Comparison of ENCODE assay signal across 13 cellular contexts in genomic region chr4:128284317-128284716, GRCh38. TPM values are rescaled to one million over a fixed set of nuclear protein-coding genes. Genes with fewer than 3 reads are reported as not detected.
DNase-seq lines count a peak whose midpoint lies in the region; ATAC-seq and TF ChIP-seq lines count a peak whose summit lies in the region.
"Had no signal": no experiment of that assay in that cellular context is flagged by ENCODE, and none has a peak within 500 bp of the region (broad histone marks: within the 10 kb centered on the region; RNA-seq: fewer than 3 reads in every experiment).

No MANE protein-coding gene starts in this region.

- no peak for TF ChIP-seq POLR2A in right lobe of liver (IDR thresholded peaks at IDR 0.05)
- TF ChIP-seq POLR2A in gastroesophageal sphincter (IDR thresholded peaks at IDR 0.05) = no peak

- ATAC-seq in Right ventricle myocardium superior (ENCODE audit: poor library complexity) (no peak), right lobe of liver (no peak), HG02970 (IDR thresholded peaks at IDR 0.05; ENCODE audit: low FRiP score, unreplicated experiment) (no peak), GM18498 (IDR thresholded peaks at IDR 0.05; ENCODE audit: unreplicated experiment) (no peak), gastroesophageal sphincter (no peak)
- ATAC-seq: upper lobe of right lung had no signal

- 38% methylated on average over 1 of the region's 1 CpG for WGBS in right lobe of liver (ENCODE audit: insufficient coverage, low coverage, low lambda C conversion rate, missing lambda C conversion rate)
- WGBS in gastroesophageal sphincter (ENCODE audit: low coverage in 1 of 2), 2 donors = 70 to 82% methylated on average over 1 of the region's 1 CpG

- H3K4me1 Mint-ChIP-seq in MCF 10A (ENCODE audit: insufficient read depth, unreplicated experiment) = peaks cover 27% of the 10 kb centered on the region

- H3K4me3 Mint-ChIP-seq in MCF 10A (ENCODE audit: unreplicated experiment) = peak overlapping the region; percentile 77

- BruUV-seq in MCF 10A (replicated peaks; lab: Mats Ljungman, UMichigan) = no TSS peak

- H3K36me3 Mint-ChIP-seq in MCF 10A (ENCODE audit: insufficient read depth, unreplicated experiment) = peaks cover 14% of the 10 kb centered on the region

- no peaks in the 10 kb centered on the region for H3K27me3 ChIP-seq in left ventricle myocardium inferior (ENCODE audit: low read depth)
- H3K27me3 ChIP-seq in right lobe of liver = no peaks in the 10 kb centered on the region
- no peaks in the 10 kb centered on the region for H3K27me3 ChIP-seq in gastroesophageal sphincter
- H3K27me3 ChIP-seq: upper lobe of right lung had no signal

- no peaks in the 10 kb centered on the region for H3K27me3 Mint-ChIP-seq in MCF 10A (ENCODE audit: insufficient read depth, unreplicated experiment)

- intact Hi-C loops in left ventricle myocardium inferior (cut with micrococcal nuclease) (no loop called here), Right ventricle myocardium superior (cut with DNase I) (no loop called here), MCF 10A (cut with micrococcal nuclease) (loop anchor here (10.0 kb wide), 1 partner anchor 90 kb away; no protein-coding TSS in a partner anchor), right lobe of liver (cut with DNase I) (no loop called here)

- no peak for TF ChIP-seq EP300 in gastroesophageal sphincter (IDR thresholded peaks at IDR 0.05)

- no peaks in the 10 kb centered on the region for H3K9me3 Mint-ChIP-seq in MCF 10A (ENCODE audit: unreplicated experiment)

- CTCF ChIA-PET in MCF 10A (lab: Yijun Ruan, JAX) = no interaction called here

- peaks cover 90% of the 10 kb centered on the region for H3K4me1 ChIP-seq in left ventricle myocardium inferior
- H3K4me1 ChIP-seq in right lobe of liver = peaks cover 0 to 45% (median 12%) of the 10 kb centered on the region in 4 donors
- H3K4me1 ChIP-seq in gastroesophageal sphincter = peaks cover 0 to 62% (median 6%) of the 10 kb centered on the region in 3 donors

- no peak for DNase-seq in left ventricle myocardium inferior
- no peak for DNase-seq in Right ventricle myocardium superior
- DNase-seq in MCF 10A (ENCODE audit: unreplicated experiment) = peak; percentile 22
- no peak for DNase-seq in right lobe of liver
- DNase-seq in cerebellar cortex (ENCODE audit: low spot score) = no peak
- DNase-seq: activated CD4-positive, alpha-beta T cell treated with anti-CD3 and anti-CD28 coated beads, Interleukin-2, amount 50 U/mL, for 1 hour; NCI-H2171 treated with DMSO at 0.1 percent for 48 hours; stimulated activated CD4-positive, alpha-beta T cell treated with anti-CD3 and anti-CD28 coated beads, Interleukin-1b, Interleukin-23, amount 100 ng/mL, for 48 hours; T-helper 2 cell; upper lobe of right lung had no signal

- peak overlapping the region; percentile 90 for H3K4me3 ChIP-seq in left ventricle myocardium inferior
- peak overlapping the region; percentile 69 to 82 (median 74) for H3K4me3 ChIP-seq in right lobe of liver
- no peak overlapping the region for H3K4me3 ChIP-seq in gastroesophageal sphincter
- H3K4me3 ChIP-seq: upper lobe of right lung had no signal

- POLR2A ChIA-PET in MCF 10A (lab: Yijun Ruan, JAX) = interaction anchor here (1.5 kb wide), 1 partner anchor 104 kb away, joined by 3 read pairs; no protein-coding TSS in a partner anchor

- TF ChIP-seq CTCF in left ventricle myocardium inferior (IDR thresholded peaks at IDR 0.05; ENCODE audit: borderline replicate concordance) = no peak
- no peak for TF ChIP-seq CTCF in MCF 10A (IDR thresholded peaks at IDR 0.05; ENCODE audit: unreplicated experiment)
- peak in 1 of 4 donors; percentile 29 for TF ChIP-seq CTCF in right lobe of liver (IDR thresholded peaks at IDR 0.05)
- TF ChIP-seq CTCF in gastroesophageal sphincter (IDR thresholded peaks at IDR 0.05) = no peak

- H3K36me3 ChIP-seq in left ventricle myocardium inferior (no peaks in the 10 kb centered on the region), right lobe of liver (no peaks in the 10 kb centered on the region), gastroesophageal sphincter (no peaks in the 10 kb centered on the region)
- H3K36me3 ChIP-seq: upper lobe of right lung had no signal

- H3K9me3 ChIP-seq in left ventricle myocardium inferior (replicated peaks) = no peaks in the 10 kb centered on the region
- no peaks in the 10 kb centered on the region for H3K9me3 ChIP-seq in right lobe of liver
- no peaks in the 10 kb centered on the region for H3K9me3 ChIP-seq in gastroesophageal sphincter
- H3K9me3 ChIP-seq: upper lobe of right lung had no signal

- H3K27ac ChIP-seq in left ventricle myocardium inferior (replicated peaks) (peak overlapping the region; percentile 94), right lobe of liver (peak overlapping the region; percentile 57 to 87 (median 65)), gastroesophageal sphincter (peak overlapping the region in 1 of 4 donors; percentile 95)
- H3K27ac ChIP-seq: upper lobe of right lung had no signal

- peak overlapping the region; percentile 39 for H3K27ac Mint-ChIP-seq in MCF 10A (ENCODE audit: low read depth, unreplicated experiment)

RNA-seq across cellular contexts. Expression of gene PGRMC2, which starts 3.3 kb away (rescaled TPM):
- total RNA-seq in left ventricle myocardium inferior = 65.4 TPM
- 58.4 TPM for total RNA-seq in Right ventricle myocardium superior
- 54.3 and 68.5 TPM in 2 replicates for total RNA-seq in MCF 10A (2022)
- 100 to 1,000 TPM in 1 of 6 experiments, 10 to 100 TPM in 5; 54.3 to 129 (median 65.7) TPM for total RNA-seq in right lobe of liver
- 10 to 100 TPM; 47.3 to 79.2 (median 64.7) TPM for total RNA-seq in gastroesophageal sphincter

Comparison
In these comparisons a context has a peak if more than half of its experiments do, and no peak if none do; other contexts are left out.
1. H3K4me3 ChIP-seq: peak in left ventricle myocardium inferior (single experiment) and right lobe of liver (3 of 3); none in gastroesophageal sphincter (0 of 2).